16 cellular contexts compared by ENCODE assay signal in genomic region chr2:175445276-175445675, GRCh38.
"Had no signal": no experiment of that assay in that cellular context is flagged by ENCODE, and none has a peak within 500 bp of the region (broad histone marks: within the 10 kb centered on the region; RNA-seq: fewer than 3 reads in every experiment).

No MANE protein-coding gene starts in this region.

- H3K4me3 ChIP-seq: colonic mucosa, neural progenitor cell, ovary, stomach, thoracic aorta had no signal

- H3K4me1 Mint-ChIP-seq: activated naive CD8-positive, alpha-beta T cell treated with anti-CD3 and anti-CD28 coated beads, Interleukin-2, amount 10 ng/mL, durations not matched to agents 7 days and 5 days had no signal

- H3K4me3 Mint-ChIP-seq: activated CD8-positive, alpha-beta T cell treated with anti-CD3 and anti-CD28 coated beads for 36 hours; activated naive CD8-positive, alpha-beta T cell treated with anti-CD3 and anti-CD28 coated beads, Interleukin-2, amount 10 ng/mL, durations not matched to agents 7 days and 5 days; brain; neural progenitor cell had no signal

- H3K27ac Mint-ChIP-seq: activated CD8-positive, alpha-beta T cell treated with anti-CD3 and anti-CD28 coated beads for 36 hours; activated naive CD8-positive, alpha-beta T cell treated with anti-CD3 and anti-CD28 coated beads, Interleukin-2, amount 10 ng/mL, durations not matched to agents 7 days and 5 days; brain; neural progenitor cell had no signal

- H3K4me1 ChIP-seq: colonic mucosa, stomach had no signal

- H3K9me3 ChIP-seq: colonic mucosa, ovary, stomach, thoracic aorta had no signal

- H3K27ac ChIP-seq: colonic mucosa, neural progenitor cell, ovary, stomach, thoracic aorta, WERI-Rb-1 had no signal

- DNase-seq: activated CD4-positive, alpha-beta T cell treated with anti-CD3 and anti-CD28 coated beads for 48 hours; activated CD8-positive, alpha-beta T cell treated with anti-CD3 and anti-CD28 coated beads for 36 hours; activated naive CD8-positive, alpha-beta T cell treated with anti-CD3 and anti-CD28 coated beads, Interleukin-2, amount 10 ng/mL, durations not matched to agents 7 days and 5 days; central memory CD4-positive, alpha-beta T cell; colonic mucosa; hippocampal formation; ovary; stimulated activated CD4-positive, alpha-beta T cell treated with anti-CD3 and anti-CD28 coated beads, Interleukin-12 subunit alpha, Interleukin-12 subunit beta, amount 100 ng/mL, for 4 hours; stimulated activated CD4-positive, alpha-beta T cell treated with anti-CD3 and anti-CD28 coated beads, Interleukin-2, amount 100 ng/mL, for 24 hours; stomach; WERI-Rb-1 had no signal

- H3K27me3 ChIP-seq: colonic mucosa, neural progenitor cell, ovary had no signal

- H3K36me3 Mint-ChIP-seq: activated naive CD8-positive, alpha-beta T cell treated with anti-CD3 and anti-CD28 coated beads, Interleukin-2, amount 10 ng/mL, durations not matched to agents 7 days and 5 days; brain; neural progenitor cell had no signal

- H3K9me3 Mint-ChIP-seq: activated CD8-positive, alpha-beta T cell treated with anti-CD3 and anti-CD28 coated beads for 36 hours; activated naive CD8-positive, alpha-beta T cell treated with anti-CD3 and anti-CD28 coated beads, Interleukin-2, amount 10 ng/mL, durations not matched to agents 7 days and 5 days; brain; neural progenitor cell had no signal

- ATAC-seq: activated CD8-positive, alpha-beta T cell treated with anti-CD3 and anti-CD28 coated beads for 36 hours; esophagus mucosa; left lobe of liver had no signal

- H3K36me3 ChIP-seq: colonic mucosa, neural progenitor cell, ovary, stomach, thoracic aorta, WERI-Rb-1 had no signal
